Comparison of ENCODE assay signal across 15 cellular contexts in the genomic region with DNA sequence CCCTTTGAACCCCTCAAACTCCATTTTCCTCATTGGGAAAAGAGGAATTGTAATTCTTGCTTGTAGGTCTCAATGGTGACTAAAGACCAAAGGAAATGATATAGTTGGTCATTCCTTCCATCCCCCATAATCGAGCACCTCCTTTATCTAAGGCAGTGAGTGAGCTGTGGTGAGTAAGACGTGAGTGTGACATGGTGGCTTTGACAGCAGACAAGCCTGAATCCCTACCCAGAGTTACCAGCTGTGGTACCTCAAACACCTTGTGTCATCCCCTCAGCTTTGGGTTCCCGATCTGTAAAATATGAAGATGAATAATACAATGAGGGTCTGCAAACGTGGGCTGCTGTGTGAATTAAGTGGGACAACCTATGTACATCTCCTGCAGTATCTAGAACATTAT. TPM values are rescaled to one million over a fixed set of nuclear protein-coding genes. Genes with fewer than 3 reads are reported as not detected.
DNase-seq lines count a peak whose midpoint lies in the region; ATAC-seq and TF ChIP-seq lines count a peak whose summit lies in the region.
"Had no signal": no experiment of that assay in that cellular context is flagged by ENCODE, and none has a peak within 500 bp of the region (broad histone marks: within the 10 kb centered on the region; RNA-seq: fewer than 3 reads in every experiment).

No MANE protein-coding gene starts in this region.

- CTCF ChIA-PET in CD4-positive, alpha-beta memory T cell (lab: Charles Lee; ENCODE audit: partially characterized antibody): interaction anchor here (1.1 to 21.4 kb wide), 5 partner anchors 8 to 179 kb away, joined by 3 to 250 read pairs (median 5); partner anchors contain the start of gene TRAF5
- CTCF ChIA-PET in activated CD8-positive, alpha-beta T cell treated with anti-CD3 and anti-CD28 coated beads, Interleukin-2, amount 10 ng/mL, durations not matched to agents 7 days and 5 days (lab: Charles Lee): interaction anchor here (0.7 to 7.4 kb wide), 5 partner anchors 9 to 179 kb away, joined by 3 to 65 read pairs (median 5); no protein-coding TSS in a partner anchor

- no peaks in the 10 kb centered on the region for H3K27me3 Mint-ChIP-seq in CD4-positive, alpha-beta memory T cell
- H3K27me3 Mint-ChIP-seq in activated CD8-positive, alpha-beta T cell treated with anti-CD3 and anti-CD28 coated beads, Interleukin-2, amount 10 ng/mL, durations not matched to agents 7 days and 5 days (ENCODE audit: low read depth): no peaks in the 10 kb centered on the region

- peaks cover 80 to 100% (median 91%) of the 10 kb centered on the region in 4 donors for H3K4me1 Mint-ChIP-seq in CD4-positive, alpha-beta memory T cell
- peaks cover 93% of the 10 kb centered on the region for H3K4me1 Mint-ChIP-seq in activated CD8-positive, alpha-beta T cell treated with anti-CD3 and anti-CD28 coated beads, Interleukin-2, amount 10 ng/mL, durations not matched to agents 7 days and 5 days (ENCODE audit: low read depth)

- H3K4me3 ChIP-seq in CD4-positive, alpha-beta memory T cell (ENCODE audit: low read length in 2 of 2): peak overlapping the region in 1 of 2 donors; percentile 30
- H3K4me3 ChIP-seq in KMS-11 (IDR thresholded peaks at IDR 0.05; ENCODE audit: insufficient read depth, low read depth, low read length) (no peak overlapping the region), mucosa of rectum (ENCODE audit: low read length in 2 of 2) (peak overlapping the region in 1 of 2 donors; percentile 53)
- H3K4me3 ChIP-seq: GM23338 had no signal

- H3K9ac ChIP-seq in KMS-11 (no peak overlapping the region), mucosa of rectum (ENCODE audit: low read depth in 1 of 2, low read length in 2 of 2) (peak overlapping the region in 1 of 2 donors; percentile 61)

- H3K9me3 Mint-ChIP-seq in CD4-positive, alpha-beta memory T cell: no peaks in the 10 kb centered on the region
- H3K9me3 Mint-ChIP-seq in activated CD8-positive, alpha-beta T cell treated with anti-CD3 and anti-CD28 coated beads, Interleukin-2, amount 10 ng/mL, durations not matched to agents 7 days and 5 days (ENCODE audit: insufficient read depth): no peaks in the 10 kb centered on the region
- H3K9me3 Mint-ChIP-seq: GM23338, nephron had no signal

- no peak overlapping the region for H2AFZ ChIP-seq in KMS-11 (ENCODE audit: low read depth)
- H2AFZ ChIP-seq: GM23338 had no signal

- peak overlapping the region; percentile 50 for H3K4me2 ChIP-seq in KMS-11

- peak overlapping the region; percentile 57 for H3K27ac ChIP-seq in CD4-positive, alpha-beta memory T cell (ENCODE audit: low read depth, low read length)
- H3K27ac ChIP-seq in KMS-11 (peak overlapping the region; percentile 43; the same call in 1 of the 2 replicates), mucosa of rectum (ENCODE audit: low read depth in 2 of 2, low read length in 2 of 2) (peak overlapping the region; percentile 92 to 94)

- no peak for TF ChIP-seq CTCF in KMS-11 (conservative IDR thresholded peaks at IDR 0.05; ENCODE audit: low read depth, low read length)

- H3K9me3 ChIP-seq in CD4-positive, alpha-beta memory T cell (ENCODE audit: control insufficient read depth in 1 of 2, low read length in 2 of 2): no peaks in the 10 kb centered on the region
- no peaks in the 10 kb centered on the region for H3K9me3 ChIP-seq in mucosa of rectum (ENCODE audit: control insufficient read depth in 2 of 2, low read length in 2 of 2)

- H3K36me3 ChIP-seq in CD4-positive, alpha-beta memory T cell (ENCODE audit: insufficient read depth, low read length): no peaks in the 10 kb centered on the region
- H3K36me3 ChIP-seq in KMS-11 (ENCODE audit: insufficient read depth) (no peaks in the 10 kb centered on the region), mucosa of rectum (ENCODE audit: control insufficient read depth in 2 of 2, insufficient read depth in 2 of 2, low read length in 2 of 2) (peaks cover 0 to 3% of the 10 kb centered on the region in 2 donors)

- H3K36me3 Mint-ChIP-seq in CD4-positive, alpha-beta memory T cell: peaks cover 10 to 16% of the 10 kb centered on the region in 2 donors
- peaks cover 69% of the 10 kb centered on the region for H3K36me3 Mint-ChIP-seq in activated CD8-positive, alpha-beta T cell treated with anti-CD3 and anti-CD28 coated beads, Interleukin-2, amount 10 ng/mL, durations not matched to agents 7 days and 5 days (ENCODE audit: low read depth)

- no peaks in the 10 kb centered on the region; the same call in 1 of the 2 replicates for H3K79me2 ChIP-seq in KMS-11 (ENCODE audit: insufficient read depth, low read depth)

- H3K27ac Mint-ChIP-seq in CD4-positive, alpha-beta memory T cell: peak overlapping the region; percentile 88 to 96 (median 92)
- H3K27ac Mint-ChIP-seq in activated CD8-positive, alpha-beta T cell treated with anti-CD3 and anti-CD28 coated beads, Interleukin-2, amount 10 ng/mL, durations not matched to agents 7 days and 5 days: peak overlapping the region; percentile 89
- H3K27ac Mint-ChIP-seq: nephron had no signal

- POLR2A ChIA-PET in CD4-positive, alpha-beta memory T cell (lab: Charles Lee; ENCODE audit: partially characterized antibody): interaction anchor here (0.6 to 7.6 kb wide), 8 partner anchors 7 to 32 kb away, joined by 3 to 80 read pairs (median 3); partner anchors contain the start of gene TRAF5
- POLR2A ChIA-PET in activated CD8-positive, alpha-beta T cell treated with anti-CD3 and anti-CD28 coated beads, Interleukin-2, amount 10 ng/mL, durations not matched to agents 7 days and 5 days (lab: Charles Lee): interaction anchor here (0.6 to 2.3 kb wide), 4 partner anchors 8 to 48 kb away, joined by 3 to 14 read pairs (median 7); partner anchors contain the start of gene TRAF5

- no peak for DNase-seq in CD4-positive, alpha-beta memory T cell
- peak; percentile 30 for DNase-seq in activated CD8-positive, alpha-beta T cell treated with anti-CD3 and anti-CD28 coated beads, Interleukin-2, amount 10 ng/mL, durations not matched to agents 7 days and 5 days
- DNase-seq in Right ventricle myocardium superior: no peak
- DNase-seq: activated CD4-positive, alpha-beta T cell treated with anti-CD3 and anti-CD28 coated beads for 1 hour; cerebellar nuclear complex; GF-D8; NCI-H1930; stimulated activated naive CD4-positive, alpha-beta T cell treated with Interleukin-2 at 50 U/mL for 16 hours had no signal

- intact Hi-C loops in CD4-positive, alpha-beta memory T cell (cut with micrococcal nuclease): loop anchor here (1.0 kb wide), 1 partner anchor 8 kb away; no protein-coding TSS in a partner anchor
- intact Hi-C loops in Right ventricle myocardium superior (cut with DNase I): no loop called here

- peaks cover 100% of the 10 kb centered on the region for H3K4me1 ChIP-seq in CD4-positive, alpha-beta memory T cell (ENCODE audit: insufficient read depth, low read length)
- H3K4me1 ChIP-seq in KMS-11 (ENCODE audit: low read depth, poor library complexity, severe bottlenecking) (peaks cover 52% of the 10 kb centered on the region), mucosa of rectum (ENCODE audit: control insufficient read depth in 2 of 2, insufficient read depth in 2 of 2, low read length in 2 of 2) (peaks cover 61 to 64% of the 10 kb centered on the region in 2 donors)

- no peaks in the 10 kb centered on the region for H3K27me3 ChIP-seq in CD4-positive, alpha-beta memory T cell (ENCODE audit: insufficient read depth, low read length)
- H3K27me3 ChIP-seq in KMS-11 (ENCODE audit: insufficient read depth, low read depth) (no peaks in the 10 kb centered on the region), mucosa of rectum (ENCODE audit: control insufficient read depth in 2 of 2, insufficient read depth in 2 of 2, low read length in 2 of 2) (no peaks in the 10 kb centered on the region)

- ATAC-seq in activated CD8-positive, alpha-beta T cell treated with anti-CD3 and anti-CD28 coated beads, Interleukin-2, amount 10 ng/mL, durations not matched to agents 7 days and 5 days: peak; percentile 39
- no peak for ATAC-seq in HG03196 (IDR thresholded peaks at IDR 0.05; ENCODE audit: unreplicated experiment)
- no peak for ATAC-seq in Right ventricle myocardium superior (ENCODE audit: poor library complexity)
- no peak for ATAC-seq in HG03442 (IDR thresholded peaks at IDR 0.05; ENCODE audit: unreplicated experiment)
- ATAC-seq in GM19397 (IDR thresholded peaks at IDR 0.05; ENCODE audit: unreplicated experiment): no peak
- ATAC-seq: GM23338 had no signal

- peak overlapping the region in 7 of 8 donors; percentile 75 to 90 (median 83) for H3K4me3 Mint-ChIP-seq in CD4-positive, alpha-beta memory T cell
- H3K4me3 Mint-ChIP-seq in activated CD8-positive, alpha-beta T cell treated with anti-CD3 and anti-CD28 coated beads, Interleukin-2, amount 10 ng/mL, durations not matched to agents 7 days and 5 days: peak overlapping the region; percentile 63
- H3K4me3 Mint-ChIP-seq: GM23338, nephron had no signal

- no peaks in the 10 kb centered on the region for H4K20me1 ChIP-seq in KMS-11 (ENCODE audit: insufficient read depth)

RNA-seq across cellular contexts. Expression of gene TRAF5, which starts 8.4 kb away (rescaled TPM):
- total RNA-seq in CD4-positive, alpha-beta memory T cell: 10 to 100 TPM; 80.2 to 95.1 TPM
- polyA plus RNA-seq in CD4-positive, alpha-beta memory T cell: 10 to 100 TPM; 22.5 to 36.9 TPM
- total RNA-seq in activated CD8-positive, alpha-beta T cell treated with anti-CD3 and anti-CD28 coated beads, Interleukin-2, amount 10 ng/mL, durations not matched to agents 7 days and 5 days: 10 to 100 TPM; 61.1 to 64.4 TPM
- 1.5 TPM for total RNA-seq in Right ventricle myocardium superior

Comparison
In these comparisons a context has a peak if more than half of its experiments do, and no peak if none do; other contexts are left out.
1. H3K27ac ChIP-seq: peak in every context shown above with its lines; median percentile 93 in mucosa of rectum; 57 in CD4-positive, alpha-beta memory T cell; 43 in KMS-11.
2. RNA of gene TRAF5, which starts 8.4 kb away (total RNA-seq): 80.2 to 95.1 TPM in CD4-positive, alpha-beta memory T cell and 61.1 to 64.4 TPM in activated CD8-positive, alpha-beta T cell treated with anti-CD3 and anti-CD28 coated beads, Interleukin-2, amount 10 ng/mL, durations not matched to agents 7 days and 5 days; 1.5 TPM in Right ventricle myocardium superior (single experiment); every median in the first group is over 10 times any median in the second.